14 cellular contexts compared by ENCODE assay signal in genomic region chr15:69469467-69470191, GRCh38. TPM values are rescaled to one million over a fixed set of nuclear protein-coding genes. Genes with fewer than 3 reads are reported as not detected.
DNase-seq lines count a peak whose midpoint lies in the region; ATAC-seq and TF ChIP-seq lines count a peak whose summit lies in the region.
"Had no signal": no experiment of that assay in that cellular context is flagged by ENCODE, and none has a peak within 500 bp of the region (broad histone marks: within the 10 kb centered on the region; RNA-seq: fewer than 3 reads in every experiment).

No MANE protein-coding gene starts in this region.

- no peak for TF ChIP-seq CTCF in natural killer cell (IDR thresholded peaks at IDR 0.05)
- TF ChIP-seq CTCF in left lung (IDR thresholded peaks at IDR 0.05), result no peak

- DNase-seq in natural killer cell, result no peak
- no peak for DNase-seq in natural killer cell treated with Interleukin-12 subunit alpha and Interleukin-12 subunit beta and Interleukin-15 and Interleukin-18, amount 100 ng/mL, for 72 hours (ENCODE audit: low spot score)
- DNase-seq in activated naive CD4-positive, alpha-beta T cell treated with anti-CD3 and anti-CD28 coated beads, Interleukin-2, amount 50 U/mL, for 72 hours (ENCODE audit: low spot score in 2 of 2), result no peak
- DNase-seq in left lung, result no peak
- DNase-seq: esophagus squamous epithelium; H9; SIG-M5; stimulated activated naive CD4-positive, alpha-beta T cell treated with Interleukin-2 at 50 U/mL for 16 hours had no signal

- no peaks in the 10 kb centered on the region for H3K9me3 ChIP-seq in left lung
- H3K9me3 ChIP-seq: esophagus squamous epithelium had no signal

- no peaks in the 10 kb centered on the region for H3K36me3 Mint-ChIP-seq in natural killer cell
- H3K36me3 Mint-ChIP-seq in natural killer cell treated with Interleukin-12 subunit alpha and Interleukin-12 subunit beta and Interleukin-15 and Interleukin-18, amount 100 ng/mL, for 72 hours, result no peaks in the 10 kb centered on the region
- H3K36me3 Mint-ChIP-seq in activated naive CD4-positive, alpha-beta T cell treated with anti-CD3 and anti-CD28 coated beads, Interleukin-2, amount 50 U/mL, for 72 hours, result no peaks in the 10 kb centered on the region
- H3K36me3 Mint-ChIP-seq: brain had no signal

- ATAC-seq in natural killer cell (no peak), left lung (no peak), HG03175 (IDR thresholded peaks at IDR 0.05; ENCODE audit: unreplicated experiment) (no peak), GM21526 (IDR thresholded peaks at IDR 0.05; ENCODE audit: low FRiP score, unreplicated experiment) (no peak), HG02970 (IDR thresholded peaks at IDR 0.05; ENCODE audit: low FRiP score, unreplicated experiment) (no peak), GM21723 (IDR thresholded peaks at IDR 0.05; ENCODE audit: unreplicated experiment) (no peak)
- ATAC-seq in natural killer cell treated with Interleukin-12 subunit alpha and Interleukin-12 subunit beta and Interleukin-15 and Interleukin-18, amount 100 ng/mL, for 72 hours, result no peak
- no peak for ATAC-seq in activated naive CD4-positive, alpha-beta T cell treated with anti-CD3 and anti-CD28 coated beads, Interleukin-2, amount 50 U/mL, for 72 hours

- intact Hi-C loops in natural killer cell (cut with micrococcal nuclease), result loop anchor here (2.0 to 10.0 kb wide), 7 partner anchors 55 to 1975 kb away; no protein-coding TSS in a partner anchor
- intact Hi-C loops in left lung (cut with DNase I), result no loop called here

- no peaks in the 10 kb centered on the region for H3K9me3 Mint-ChIP-seq in natural killer cell
- H3K9me3 Mint-ChIP-seq in natural killer cell treated with Interleukin-12 subunit alpha and Interleukin-12 subunit beta and Interleukin-15 and Interleukin-18, amount 100 ng/mL, for 72 hours, result no peaks in the 10 kb centered on the region
- no peaks in the 10 kb centered on the region for H3K9me3 Mint-ChIP-seq in activated naive CD4-positive, alpha-beta T cell treated with anti-CD3 and anti-CD28 coated beads, Interleukin-2, amount 50 U/mL, for 72 hours
- H3K9me3 Mint-ChIP-seq: H9 had no signal

- H3K27me3 Mint-ChIP-seq in natural killer cell (ENCODE audit: low read depth in 2 of 2), result peaks cover 17 to 34% of the 10 kb centered on the region in 2 donors
- H3K27me3 Mint-ChIP-seq in natural killer cell treated with Interleukin-12 subunit alpha and Interleukin-12 subunit beta and Interleukin-15 and Interleukin-18, amount 100 ng/mL, for 72 hours, result peaks cover 9 to 21% of the 10 kb centered on the region in 2 donors

- H3K4me3 ChIP-seq in left lung, result no peak overlapping the region
- H3K4me3 ChIP-seq: esophagus squamous epithelium had no signal

- peak overlapping the region; percentile 89 to 98 for H3K27ac Mint-ChIP-seq in natural killer cell
- peak overlapping the region in 1 of 2 donors; percentile 37 for H3K27ac Mint-ChIP-seq in natural killer cell treated with Interleukin-12 subunit alpha and Interleukin-12 subunit beta and Interleukin-15 and Interleukin-18, amount 100 ng/mL, for 72 hours
- H3K27ac Mint-ChIP-seq in activated naive CD4-positive, alpha-beta T cell treated with anti-CD3 and anti-CD28 coated beads, Interleukin-2, amount 50 U/mL, for 72 hours, result peak overlapping the region; percentile 80 to 93
- H3K27ac Mint-ChIP-seq: B cell had no signal

- H3K4me1 Mint-ChIP-seq in natural killer cell, result peaks cover 20 to 21% of the 10 kb centered on the region in 2 donors
- peaks cover 19% of the 10 kb centered on the region in 2 donors for H3K4me1 Mint-ChIP-seq in natural killer cell treated with Interleukin-12 subunit alpha and Interleukin-12 subunit beta and Interleukin-15 and Interleukin-18, amount 100 ng/mL, for 72 hours (ENCODE audit: low read depth in 2 of 2)

- no peaks in the 10 kb centered on the region for H3K27me3 ChIP-seq in left lung

- H3K36me3 ChIP-seq in left lung, result no peaks in the 10 kb centered on the region
- H3K36me3 ChIP-seq: esophagus squamous epithelium had no signal

- peak overlapping the region; percentile 44 to 70 for H3K27ac ChIP-seq in left lung

- H3K4me3 Mint-ChIP-seq in natural killer cell, result peak overlapping the region; percentile 28
- H3K4me3 Mint-ChIP-seq in natural killer cell treated with Interleukin-12 subunit alpha and Interleukin-12 subunit beta and Interleukin-15 and Interleukin-18, amount 100 ng/mL, for 72 hours, result no peak overlapping the region
- H3K4me3 Mint-ChIP-seq: B cell, brain, H9 had no signal

- peaks cover 15 to 17% of the 10 kb centered on the region in 2 donors for H3K4me1 ChIP-seq in left lung

RNA-seq across cellular contexts. Expression of gene RPLP1, which starts 17.0 kb away (rescaled TPM):
- total RNA-seq in natural killer cell, result 1,000 to 10,000 TPM in 1 of 3 donors, 100 to 1,000 TPM in 2; 895 to 1,167 (median 974) TPM
- total RNA-seq in natural killer cell treated with Interleukin-12 subunit alpha and Interleukin-12 subunit beta and Interleukin-15 and Interleukin-18, amount 100 ng/mL, for 72 hours, result 1,000 to 10,000 TPM; 1,083 to 1,971 TPM
- 1,000 to 10,000 TPM; 2,158 to 2,424 TPM for total RNA-seq in activated naive CD4-positive, alpha-beta T cell treated with anti-CD3 and anti-CD28 coated beads, Interleukin-2, amount 50 U/mL, for 72 hours
- total RNA-seq in left lung, result 1,000 to 10,000 TPM; 1,369 to 1,478 TPM

RNA-seq across cellular contexts. Expression of gene KIF23, which starts 55.5 kb away (rescaled TPM):
- total RNA-seq in natural killer cell (1 to 10 TPM; 1.2 to 2.1 (median 1.9) TPM), left lung (10 to 100 TPM in 1 of 2 donors, 1 to 10 TPM in 1; 3.5 to 15.4 TPM)
- 10 to 100 TPM; 23.4 to 40.4 TPM for total RNA-seq in natural killer cell treated with Interleukin-12 subunit alpha and Interleukin-12 subunit beta and Interleukin-15 and Interleukin-18, amount 100 ng/mL, for 72 hours
- 100 to 1,000 TPM in 1 of 2 donors, 10 to 100 TPM in 1; 45.0 to 120 TPM for total RNA-seq in activated naive CD4-positive, alpha-beta T cell treated with anti-CD3 and anti-CD28 coated beads, Interleukin-2, amount 50 U/mL, for 72 hours
